In genomic region chr16:27880312-27880711, GRCh38 we compare ENCODE assay signal across 24 cellular contexts.
DNase-seq lines count a peak whose midpoint lies in the region; ATAC-seq, FAIRE-seq and TF ChIP-seq lines count a peak whose summit lies in the region.
"Had no signal": no experiment of that assay in that cellular context is flagged by ENCODE, and none has a peak within 500 bp of the region (broad histone marks: within the 10 kb centered on the region; RNA-seq: fewer than 3 reads in every experiment).

No MANE protein-coding gene starts in this region.

- no peak overlapping the region for H3K4me3 Mint-ChIP-seq in neural progenitor cell
- H3K4me3 Mint-ChIP-seq: B cell; CD14-positive monocyte; CD4-positive, alpha-beta T cell; CD8-positive, alpha-beta memory T cell; H9; HFFc6 had no signal

- no peaks in the 10 kb centered on the region for H3K36me3 ChIP-seq in neural progenitor cell
- H3K36me3 ChIP-seq: BLaER1 had no signal

- no peak for TF ChIP-seq POLR2A in H54 (IDR thresholded peaks at IDR 0.05; ENCODE audit: low read depth, low read length)

- no peaks in the 10 kb centered on the region for H3K9me3 ChIP-seq in neural progenitor cell (ENCODE audit: low read depth)

- peaks cover 4% of the 10 kb centered on the region for H4K20me1 ChIP-seq in neural progenitor cell (ENCODE audit: low read depth)
- H4K20me1 ChIP-seq: BLaER1 had no signal

- FAIRE-seq in H54 (lab: Jason Lieb, UNC): no peak
- FAIRE-seq: D721Med, GM12878, GM19239, H1 had no signal

- H3K4me2 ChIP-seq in neural progenitor cell: peak overlapping the region; percentile 18
- H3K4me2 ChIP-seq: BLaER1 had no signal

- peaks cover 18% of the 10 kb centered on the region for H3F3A ChIP-seq in neural progenitor cell (ENCODE audit: low read depth)

- no peaks in the 10 kb centered on the region for H3K36me3 Mint-ChIP-seq in neural progenitor cell
- H3K36me3 Mint-ChIP-seq: CD14-positive monocyte had no signal

- no peaks in the 10 kb centered on the region for H3K27me3 ChIP-seq in neural progenitor cell
- H3K27me3 ChIP-seq: BLaER1 had no signal

- H3K4me1 ChIP-seq in neural progenitor cell: peaks cover 18% of the 10 kb centered on the region
- H3K4me1 ChIP-seq: BLaER1 had no signal

- H3K79me2 ChIP-seq in neural progenitor cell (ENCODE audit: low read depth): no peaks in the 10 kb centered on the region

- H2AFZ ChIP-seq in neural progenitor cell (replicated peaks): no peak overlapping the region
- H2AFZ ChIP-seq: GM23248 had no signal

- DNase-seq in NCI-H82 (lab: John Stamatoyannopoulos, UW): peak; percentile 56
- DNase-seq in NCI-H82 treated with DMSO at 0.1 percent for 48 hours (lab: John Stamatoyannopoulos, UW; ENCODE audit: unreplicated experiment): no peak
- DNase-seq in NCI-H69 (lab: John Stamatoyannopoulos, UW): peak; percentile 56
- DNase-seq in neural progenitor cell (ENCODE audit: low spot score): peak; percentile 22
- no peak for DNase-seq in H54 (ENCODE audit: insufficient read length, low spot score)
- DNase-seq: CD4-positive, alpha-beta T cell; CD8-positive, alpha-beta memory T cell; DMS79; EL; GDM1; GM23248; H9; HFFc6 had no signal

- H3K4me3 ChIP-seq in neural progenitor cell: no peak overlapping the region
- H3K4me3 ChIP-seq: BLaER1, GM12878, GM23248 had no signal

- peaks cover 22% of the 10 kb centered on the region for H3K27me3 Mint-ChIP-seq in neural progenitor cell (ENCODE audit: insufficient read depth, low read depth)

- ATAC-seq in GM18517 (IDR thresholded peaks at IDR 0.05; ENCODE audit: unreplicated experiment): no peak
- ATAC-seq: GM12878, HCT116 had no signal

- no peak overlapping the region for H3K9ac ChIP-seq in neural progenitor cell
- H3K9ac ChIP-seq: BLaER1, GM23248 had no signal

- H3K27ac Mint-ChIP-seq in neural progenitor cell: no peak overlapping the region
- H3K27ac Mint-ChIP-seq: B cell; CD14-positive monocyte; CD4-positive, alpha-beta T cell; H9; HFFc6 had no signal

- peak overlapping the region; percentile 29; the same call in 1 of the 2 replicates for H3K27ac ChIP-seq in C4-2B
- no peak overlapping the region for H3K27ac ChIP-seq in neural progenitor cell
- H3K27ac ChIP-seq: 22Rv1, BLaER1, GM23248 had no signal

- TF ChIP-seq CTCF in C4-2B (conservative IDR thresholded peaks at IDR 0.05) (no peak), neural progenitor cell (IDR thresholded peaks at IDR 0.05) (no peak)

- peaks cover 24% of the 10 kb centered on the region for H3K4me1 Mint-ChIP-seq in neural progenitor cell
- H3K4me1 Mint-ChIP-seq: B cell; CD14-positive monocyte; CD8-positive, alpha-beta memory T cell; H9 had no signal

- H3K9me3 Mint-ChIP-seq in neural progenitor cell: peaks cover 25% of the 10 kb centered on the region

Comparison
In these comparisons a context has a peak if more than half of its experiments do, and no peak if none do; other contexts are left out.
1. DNase-seq: peak in NCI-H82 (single experiment), NCI-H69 (single experiment) and neural progenitor cell (single experiment); none in NCI-H82 treated with DMSO at 0.1 percent for 48 hours (single experiment) and H54 (single experiment).